ENCODE assay signal across 19 cellular contexts in genomic region chr14:84657866-84658385, GRCh38.
DNase-seq lines count a peak whose midpoint lies in the region; FAIRE-seq and TF ChIP-seq lines count a peak whose summit lies in the region.
"Had no signal": no experiment of that assay in that cellular context is flagged by ENCODE, and none has a peak within 500 bp of the region (broad histone marks: within the 10 kb centered on the region; RNA-seq: fewer than 3 reads in every experiment).

No MANE protein-coding gene starts in this region.

- H3K14ac ChIP-seq in neuronal stem cell (ENCODE audit: low read length) = no peak overlapping the region

- H3K27me3 ChIP-seq in astrocyte (ENCODE audit: insufficient read depth, low read length) (no peaks in the 10 kb centered on the region), mesendoderm (ENCODE audit: insufficient read depth, low read length, poor library complexity) (no peaks in the 10 kb centered on the region), suprapubic skin (no peaks in the 10 kb centered on the region), neuronal stem cell (ENCODE audit: control insufficient read depth in 3 of 3, insufficient read depth in 3 of 3, low read depth in 1 of 3, low read length in 3 of 3) (no peaks in the 10 kb centered on the region)

- no peaks in the 10 kb centered on the region for H3K36me3 Mint-ChIP-seq in astrocyte (ENCODE audit: low read depth, unreplicated experiment)
- H3K36me3 Mint-ChIP-seq in osteocyte (ENCODE audit: unreplicated experiment) = peaks cover 3% of the 10 kb centered on the region

- peak; percentile 1 for DNase-seq in LHCN-M2 (ENCODE audit: low read depth)
- no peak for DNase-seq in astrocyte (ENCODE audit: low read depth)
- peak; percentile 20 for DNase-seq in mesendoderm
- DNase-seq in osteocyte (ENCODE audit: extremely low spot score, unreplicated experiment) = no peak
- DNase-seq in dedifferentiated amniotic fluid mesenchymal stem cell (ENCODE audit: extremely low spot score) = no peak
- DNase-seq in suprapubic skin (ENCODE audit: low spot score in 2 of 2) = no peak
- no peak for DNase-seq in NCI-H128 (lab: John Stamatoyannopoulos, UW; ENCODE audit: unreplicated experiment)
- DNase-seq in neuronal stem cell (ENCODE audit: low spot score) = no peak
- DNase-seq: C1 segment of cervical spinal cord, GOT3, NCI-H1048, NCI-H1436 treated with DMSO at 0.1 percent for 48 hours, NCI-H2081, PC-3, RPMI8226, SHP77 treated with DMSO at 0.1 percent for 48 hours had no signal

- H3K9me3 ChIP-seq in astrocyte (ENCODE audit: insufficient read depth, low read depth, low read length) (no peaks in the 10 kb centered on the region), suprapubic skin (no peaks in the 10 kb centered on the region), neuronal stem cell (replicated peaks in 1 of 2; ENCODE audit: control insufficient read depth in 2 of 2, insufficient read depth in 1 of 2, low read depth in 1 of 2, low read length in 2 of 2) (no peaks in the 10 kb centered on the region)

- H3K23ac ChIP-seq in mesendoderm (ENCODE audit: low read length) (no peak overlapping the region), neuronal stem cell (ENCODE audit: low read depth, low read length, poor library complexity) (no peak overlapping the region)

- H4K5ac ChIP-seq in mesendoderm (ENCODE audit: low read length) = no peak overlapping the region

- H3K9me3 Mint-ChIP-seq in astrocyte (ENCODE audit: unreplicated experiment) (peaks cover 1% of the 10 kb centered on the region), osteocyte (ENCODE audit: unreplicated experiment) (peaks cover 10% of the 10 kb centered on the region)

- H3K4me1 ChIP-seq in astrocyte (ENCODE audit: insufficient read depth, low read length) (no peaks in the 10 kb centered on the region), mesendoderm (ENCODE audit: control insufficient read depth, low read depth, low read length) (no peaks in the 10 kb centered on the region), suprapubic skin (no peaks in the 10 kb centered on the region), neuronal stem cell (ENCODE audit: control insufficient read depth in 2 of 2, insufficient read depth in 1 of 2, low read depth in 1 of 2, low read length in 2 of 2) (no peaks in the 10 kb centered on the region)

- H3K56ac ChIP-seq in mesendoderm (ENCODE audit: low read length) = no peak overlapping the region

- no peak overlapping the region for H4K91ac ChIP-seq in neuronal stem cell (ENCODE audit: low read depth, low read length, poor library complexity)

- TF ChIP-seq POLR2A in suprapubic skin (IDR thresholded peaks at IDR 0.05) = no peak

- H3K36me3 ChIP-seq in astrocyte (ENCODE audit: insufficient read depth, low read length) = no peaks in the 10 kb centered on the region
- no peaks in the 10 kb centered on the region for H3K36me3 ChIP-seq in mesendoderm (ENCODE audit: control insufficient read depth, insufficient read depth, low read length)
- H3K36me3 ChIP-seq in suprapubic skin = no peaks in the 10 kb centered on the region
- no peaks in the 10 kb centered on the region for H3K36me3 ChIP-seq in neuronal stem cell (replicated peaks in 1 of 2; ENCODE audit: control insufficient read depth in 2 of 2, insufficient read depth in 2 of 2, low read length in 2 of 2)

- H2BK5ac ChIP-seq in mesendoderm (ENCODE audit: low read length) (no peak overlapping the region), neuronal stem cell (ENCODE audit: low read length) (no peak overlapping the region)

- H2BK15ac ChIP-seq in mesendoderm (replicated peaks; ENCODE audit: low read depth) = no peak overlapping the region
- H2BK15ac ChIP-seq in neuronal stem cell (ENCODE audit: low read length) = no peak overlapping the region

- H3K18ac ChIP-seq in mesendoderm (ENCODE audit: low read length) (no peak overlapping the region), neuronal stem cell (ENCODE audit: low read length) (no peak overlapping the region)

- no peak for FAIRE-seq in astrocyte (lab: Jason Lieb, UNC)
- FAIRE-seq: D721Med, GM12892 had no signal

- H2BK12ac ChIP-seq in neuronal stem cell (ENCODE audit: low read length) = no peak overlapping the region

- H4K8ac ChIP-seq in mesendoderm (ENCODE audit: low read depth, low read length) (peak overlapping the region; percentile 13), neuronal stem cell (ENCODE audit: low read depth, low read length) (no peak overlapping the region)

- H3K4me3 Mint-ChIP-seq in astrocyte (ENCODE audit: unreplicated experiment) (no peak overlapping the region), osteocyte (ENCODE audit: unreplicated experiment) (no peak overlapping the region)

- no peak overlapping the region for H3K27ac ChIP-seq in astrocyte (ENCODE audit: low read depth, low read length)
- H3K27ac ChIP-seq in mesendoderm (ENCODE audit: low read depth, low read length) = no peak overlapping the region
- no peak overlapping the region for H3K27ac ChIP-seq in suprapubic skin
- no peak overlapping the region for H3K27ac ChIP-seq in neuronal stem cell (replicated peaks; ENCODE audit: low read length)
- H3K27ac ChIP-seq: KMS-11 had no signal

- H2AFZ ChIP-seq in astrocyte (ENCODE audit: low read depth, low read length) (no peak overlapping the region), neuronal stem cell (ENCODE audit: low read length) (no peak overlapping the region)

- H3K27ac Mint-ChIP-seq in astrocyte (ENCODE audit: unreplicated experiment) (peak overlapping the region; percentile 85), osteocyte (ENCODE audit: unreplicated experiment) (peak overlapping the region; percentile 1)

- peak overlapping the region; percentile 36 for H3K4ac ChIP-seq in mesendoderm (ENCODE audit: low read depth, low read length)
- H3K4ac ChIP-seq in neuronal stem cell (ENCODE audit: low read length) = no peak overlapping the region

- H2AK5ac ChIP-seq in mesendoderm (ENCODE audit: low read length) (no peak overlapping the region), neuronal stem cell (ENCODE audit: low read depth, low read length) (no peak overlapping the region)

- TF ChIP-seq CTCF in astrocyte (IDR thresholded peaks at IDR 0.05; ENCODE audit: insufficient read depth, low read depth, low read length) (no peak), osteocyte (IDR thresholded peaks at IDR 0.05) (no peak), suprapubic skin (IDR thresholded peaks at IDR 0.05) (no peak)

- H3K79me1 ChIP-seq in mesendoderm (ENCODE audit: low read length) = no peaks in the 10 kb centered on the region
- H3K79me1 ChIP-seq in neuronal stem cell (ENCODE audit: low read depth, low read length) = no peaks in the 10 kb centered on the region

- H3K27me3 Mint-ChIP-seq in astrocyte (ENCODE audit: low read depth, unreplicated experiment) (no peaks in the 10 kb centered on the region), osteocyte (ENCODE audit: unreplicated experiment) (no peaks in the 10 kb centered on the region)

- no peak overlapping the region for H3K9ac ChIP-seq in astrocyte (ENCODE audit: low read length)
- no peak overlapping the region for H3K9ac ChIP-seq in mesendoderm (ENCODE audit: low read length)
- no peak overlapping the region for H3K9ac ChIP-seq in neuronal stem cell (ENCODE audit: low read depth, low read length, poor library complexity)
- H3K9ac ChIP-seq: KMS-11 had no signal

- H3K79me2 ChIP-seq in astrocyte (ENCODE audit: insufficient read depth, low read length) (no peaks in the 10 kb centered on the region), mesendoderm (ENCODE audit: control insufficient read depth, insufficient read depth, low read length) (no peaks in the 10 kb centered on the region)

- no peak overlapping the region for H3K4me3 ChIP-seq in astrocyte (ENCODE audit: insufficient read depth, low read depth, low read length)
- no peak overlapping the region for H3K4me3 ChIP-seq in mesendoderm (ENCODE audit: low read length)
- H3K4me3 ChIP-seq in suprapubic skin = no peak overlapping the region
- H3K4me3 ChIP-seq in neuronal stem cell (ENCODE audit: low read length in 2 of 2) = no peak overlapping the region

- no peak for TF ChIP-seq EP300 in suprapubic skin (IDR thresholded peaks at IDR 0.05)

- H2BK120ac ChIP-seq in mesendoderm (ENCODE audit: low read depth, low read length) (no peak overlapping the region), neuronal stem cell (ENCODE audit: low read depth, low read length) (no peak overlapping the region)

- no CpG with 5 or more reads among the region's 1 CpG for WGBS in mesendoderm (ENCODE audit: extremely low coverage, insufficient coverage, low lambda C conversion rate)
- 45% methylated on average over 1 of the region's 1 CpG for WGBS in suprapubic skin
- WGBS in neuronal stem cell (ENCODE audit: extremely low coverage in 2 of 2, insufficient read length in 2 of 2, insufficient replicate concordance in 1 of 2), 2 donors = no CpG with 5 or more reads among the region's 1 CpG

- no peaks in the 10 kb centered on the region for H4K20me1 ChIP-seq in astrocyte (ENCODE audit: insufficient read depth, low read length)

- peaks cover 5% of the 10 kb centered on the region for H3K4me1 Mint-ChIP-seq in astrocyte (ENCODE audit: low read depth, unreplicated experiment)
- peaks cover 8% of the 10 kb centered on the region for H3K4me1 Mint-ChIP-seq in osteocyte (ENCODE audit: unreplicated experiment)

- no peak overlapping the region for H3K4me2 ChIP-seq in astrocyte (ENCODE audit: low read length)
- H3K4me2 ChIP-seq in mesendoderm (ENCODE audit: low read length) = no peak overlapping the region
- H3K4me2 ChIP-seq in neuronal stem cell (ENCODE audit: insufficient read depth, low read length, poor library complexity, severe bottlenecking) = no peak overlapping the region
- H3K4me2 ChIP-seq: KMS-11 had no signal

Comparison
In these comparisons a context has a peak if more than half of its experiments do, and no peak if none do; other contexts are left out.
1. DNase-seq: peak in LHCN-M2 (single experiment) and mesendoderm (single experiment); none in astrocyte (single experiment), osteocyte (single experiment), dedifferentiated amniotic fluid mesenchymal stem cell (single experiment), suprapubic skin (0 of 2), NCI-H128 (single experiment) and neuronal stem cell (single experiment).